Comparison of ENCODE assay signal across 8 cellular contexts in the genomic region with DNA sequence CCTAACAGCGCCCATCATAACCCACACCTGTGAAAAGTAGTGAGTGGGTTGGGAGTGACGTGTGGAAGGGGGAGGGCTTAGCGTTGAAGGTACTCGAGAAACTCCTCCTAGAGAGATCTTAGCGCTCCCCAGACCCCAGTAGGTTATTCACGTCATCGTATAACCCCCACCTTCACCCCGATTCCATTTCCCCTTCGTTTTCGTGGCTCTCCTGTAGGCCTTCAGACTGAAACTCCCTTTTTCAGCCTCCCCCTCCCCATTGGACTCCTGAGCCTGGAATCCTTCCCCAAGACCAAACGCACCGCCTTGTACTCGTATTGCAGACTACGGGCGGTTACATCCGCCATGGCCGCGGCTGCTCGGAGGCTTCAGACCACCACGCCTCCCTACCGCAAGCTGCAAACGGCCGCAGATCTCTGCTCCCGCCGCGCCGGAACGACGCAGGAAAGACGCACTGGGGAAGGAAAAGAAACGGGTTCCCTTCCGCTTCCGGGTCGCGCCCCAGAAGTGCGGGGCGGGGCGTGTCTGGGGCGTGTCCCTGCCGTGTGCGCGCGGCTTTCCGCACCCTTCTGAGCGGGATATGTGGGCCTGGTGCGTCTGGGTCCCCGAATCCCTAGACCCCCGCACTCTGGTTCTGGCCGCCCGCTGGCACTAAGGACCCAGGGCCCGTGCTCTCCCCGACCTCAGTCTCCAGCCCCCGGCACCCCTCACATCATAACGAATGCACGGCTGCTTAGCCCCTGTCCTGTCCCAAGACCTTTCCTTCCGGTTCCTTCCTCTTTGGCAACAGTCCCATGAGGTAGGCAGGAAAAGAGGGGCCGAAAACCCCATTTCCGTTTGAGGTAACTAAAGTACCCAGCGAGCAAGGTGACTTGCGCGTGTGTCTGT. TPM values are rescaled to one million over a fixed set of nuclear protein-coding genes. Genes with fewer than 3 reads are reported as not detected.
DNase-seq lines count a peak whose midpoint lies in the region; ATAC-seq and TF ChIP-seq lines count a peak whose summit lies in the region.

A gene (minus strand): TSS at position 456 of the 888 bp plus-strand sequence. CDS start 109 bp downstream, at position 347.

- H3K56ac ChIP-seq in H9 (ENCODE audit: insufficient read length, low read depth, low read length), result no peak within 1 kb of the TSS

- H3K36me3 Mint-ChIP-seq in H9 (ENCODE audit: insufficient read depth in 1 of 3, low read depth in 3 of 3), result peaks cover 36 to 42% (median 40%) of the 10 kb centered on the region in 3 experiments; a peak in 6 of 7 replicates
- H3K36me3 Mint-ChIP-seq in natural killer cell treated with Interleukin-12 subunit alpha and Interleukin-12 subunit beta and Interleukin-15 and Interleukin-18, amount 100 ng/mL, for 72 hours, result peaks cover 35% of the 10 kb centered on the region

- no peak within 1 kb of the TSS for H3K23ac ChIP-seq in H9 (ENCODE audit: insufficient read length, low read depth, low read length)

- H3K4me3 ChIP-seq in MM.1S (ENCODE audit: low read length) (peak within 1 kb of the TSS; percentile 85), fibroblast of pulmonary artery (replicated peaks; ENCODE audit: low read depth, low read length) (peak within 1 kb of the TSS; percentile 100)

- H3K27ac ChIP-seq in H9 (ENCODE audit: insufficient read length, low read depth, low read length) (no peak within 1 kb of the TSS), MM.1S (ENCODE audit: low read length) (peak within 1 kb of the TSS; percentile 50; the same call in 1 of the 2 replicates)

- H3K14ac ChIP-seq in H9 (ENCODE audit: insufficient read depth, low read length), result peak within 1 kb of the TSS; percentile 46; the same call in 1 of the 2 replicates

- peak within 1 kb of the TSS; percentile 99 for H3K27ac Mint-ChIP-seq in H9
- H3K27ac Mint-ChIP-seq in natural killer cell treated with Interleukin-12 subunit alpha and Interleukin-12 subunit beta and Interleukin-15 and Interleukin-18, amount 100 ng/mL, for 72 hours, result peak within 1 kb of the TSS; percentile 98

- H2BK5ac ChIP-seq in H9 (ENCODE audit: insufficient read length, low read length), result no peak within 1 kb of the TSS

- peak within 1 kb of the TSS; percentile 53 for H3K18ac ChIP-seq in H9 (ENCODE audit: insufficient read length, low read depth, low read length)

- H2BK20ac ChIP-seq in H9 (ENCODE audit: low read depth, low read length, poor library complexity, severe bottlenecking), result no peak within 1 kb of the TSS

- H2BK15ac ChIP-seq in H9 (ENCODE audit: low read depth, low read length), result no peak within 1 kb of the TSS

- no peak within 1 kb of the TSS for H2BK120ac ChIP-seq in H9 (ENCODE audit: low read depth, low read length, poor library complexity, severe bottlenecking)

- H2BK12ac ChIP-seq in H9 (ENCODE audit: insufficient read length, low read depth, low read length), result no peak within 1 kb of the TSS

- H4K91ac ChIP-seq in H9 (ENCODE audit: insufficient read length, low read depth, low read length), result no peak within 1 kb of the TSS

- peak within 1 kb of the TSS; percentile 97 to 99 for H3K4me3 Mint-ChIP-seq in H9
- H3K4me3 Mint-ChIP-seq in natural killer cell treated with Interleukin-12 subunit alpha and Interleukin-12 subunit beta and Interleukin-15 and Interleukin-18, amount 100 ng/mL, for 72 hours, result peak within 1 kb of the TSS; percentile 96

- H4K5ac ChIP-seq in H9 (ENCODE audit: insufficient read length, low read depth, low read length), result no peak within 1 kb of the TSS

- H3K36me3 ChIP-seq in MM.1S (replicated peaks; ENCODE audit: insufficient read depth, low read length), result peaks cover 11% of the 10 kb centered on the region; the same call in 1 of the 2 replicates

- peaks cover 9% of the 10 kb centered on the region for H3K23me2 ChIP-seq in H9 (ENCODE audit: insufficient read length, low read depth, low read length, poor library complexity, severe bottlenecking)

- no peaks in the 10 kb centered on the region for H3K9me3 ChIP-seq in H9 (ENCODE audit: control insufficient read depth, low read depth, low read length)
- H3K9me3 ChIP-seq in MM.1S (replicated peaks; ENCODE audit: insufficient read depth, low read length), result no peaks in the 10 kb centered on the region

- peak within 1 kb of the TSS; percentile 75 for H3K9ac ChIP-seq in H9 (ENCODE audit: extremely low read depth, insufficient read length, low read length)
- H3K9ac ChIP-seq in MM.1S (ENCODE audit: low read length), result peak within 1 kb of the TSS; percentile 87

- H3K27me3 ChIP-seq in H9 (ENCODE audit: insufficient read depth, low read length), result no peaks in the 10 kb centered on the region
- no peaks in the 10 kb centered on the region for H3K27me3 ChIP-seq in MM.1S (replicated peaks; ENCODE audit: insufficient read depth, low read length)

- H2AK5ac ChIP-seq in H9 (ENCODE audit: insufficient read length, low read length), result no peak within 1 kb of the TSS

- H3K4me1 ChIP-seq in H9 (ENCODE audit: insufficient read depth, low read length) (peaks cover 3% of the 10 kb centered on the region; the same call in 1 of the 2 replicates), MM.1S (ENCODE audit: low read length) (peaks cover 16% of the 10 kb centered on the region)

- H3K79me1 ChIP-seq in H9 (ENCODE audit: insufficient read depth, low read depth, low read length, poor library complexity, severe bottlenecking), result no peaks in the 10 kb centered on the region

- H3T11ph ChIP-seq in H9 (ENCODE audit: low read length), result no peak within 1 kb of the TSS

- peaks cover 2% of the 10 kb centered on the region; the same call in 1 of the 2 replicates for H3K27me3 Mint-ChIP-seq in H9 (ENCODE audit: low read depth)
- H3K27me3 Mint-ChIP-seq in natural killer cell treated with Interleukin-12 subunit alpha and Interleukin-12 subunit beta and Interleukin-15 and Interleukin-18, amount 100 ng/mL, for 72 hours, result no peaks in the 10 kb centered on the region

- DNase-seq in ELR (ENCODE audit: low read depth) (peak; percentile 95), H9 (peak; percentile 86), MM.1S (peak; percentile 91), SHP77 (lab: John Stamatoyannopoulos, UW) (peak; percentile 85 to 87), fibroblast of pulmonary artery (ENCODE audit: low read depth) (peak; percentile 80)
- DNase-seq in activated T-helper 9 cell treated with anti-CD3 and anti-CD28 coated beads, Interleukin-2, amount 50 U/mL, for 16 hours (ENCODE audit: low read depth), result peak; percentile 88
- peak; percentile 93 for DNase-seq in natural killer cell treated with Interleukin-12 subunit alpha and Interleukin-12 subunit beta and Interleukin-15 and Interleukin-18, amount 100 ng/mL, for 72 hours (ENCODE audit: low spot score)
- peak; percentile 86 for DNase-seq in stimulated activated naive CD4-positive, alpha-beta T cell treated with Interleukin-2 at 50 U/mL for 16 hours (lab: John Stamatoyannopoulos, UW)

- peak; percentile 99 for ATAC-seq in natural killer cell treated with Interleukin-12 subunit alpha and Interleukin-12 subunit beta and Interleukin-15 and Interleukin-18, amount 100 ng/mL, for 72 hours

- H3K9me3 Mint-ChIP-seq in H9, result no peaks in the 10 kb centered on the region; a peak in 1 of 5 replicates
- H3K9me3 Mint-ChIP-seq in natural killer cell treated with Interleukin-12 subunit alpha and Interleukin-12 subunit beta and Interleukin-15 and Interleukin-18, amount 100 ng/mL, for 72 hours, result no peaks in the 10 kb centered on the region

- no CpG with 5 or more reads among the region's 61 CpGs for WGBS in H9 (ENCODE audit: extremely low coverage, insufficient read length, low lambda C conversion rate)

- H3K4ac ChIP-seq in H9 (ENCODE audit: low read depth, low read length), result no peak within 1 kb of the TSS

- H3K4me2 ChIP-seq in H9 (ENCODE audit: insufficient read depth, insufficient read length, low read length) (peak within 1 kb of the TSS; percentile 70), MM.1S (ENCODE audit: low read depth, low read length) (peak within 1 kb of the TSS; percentile 88)

- H3K9me2 ChIP-seq in MM.1S (replicated peaks; ENCODE audit: insufficient read depth, low read length), result no peaks in the 10 kb centered on the region

- peaks cover 5% of the 10 kb centered on the region; the same call in 1 of the 2 replicates for H3K79me2 ChIP-seq in H9 (ENCODE audit: insufficient read depth, low read length)
- H3K79me2 ChIP-seq in MM.1S (ENCODE audit: low read length), result peaks cover 59% of the 10 kb centered on the region

- H2AFZ ChIP-seq in H9 (ENCODE audit: low read length) (no peak within 1 kb of the TSS), MM.1S (ENCODE audit: low read length) (peak within 1 kb of the TSS; percentile 57)

- H4K20me1 ChIP-seq in H9 (ENCODE audit: control insufficient read depth, insufficient read depth, insufficient read length) (no peaks in the 10 kb centered on the region), MM.1S (ENCODE audit: insufficient read depth, low read length) (no peaks in the 10 kb centered on the region)

- H4K8ac ChIP-seq in H9 (replicated peaks; ENCODE audit: insufficient read length, low read depth, low read length), result no peak within 1 kb of the TSS

- H3K4me1 Mint-ChIP-seq in H9, result peaks cover 19 to 21% of the 10 kb centered on the region in 2 experiments
- peaks cover 45 to 46% of the 10 kb centered on the region in 2 donors for H3K4me1 Mint-ChIP-seq in natural killer cell treated with Interleukin-12 subunit alpha and Interleukin-12 subunit beta and Interleukin-15 and Interleukin-18, amount 100 ng/mL, for 72 hours (ENCODE audit: low read depth in 2 of 2)

- TF ChIP-seq CTCF in H9 (conservative IDR thresholded peaks at IDR 0.05) (no peak), MM.1S (IDR thresholded peaks at IDR 0.05; ENCODE audit: low read length) (no peak), fibroblast of pulmonary artery (IDR thresholded peaks at IDR 0.05; ENCODE audit: low read length, missing control alignments) (no peak)

- no peaks in the 10 kb centered on the region for H3F3A ChIP-seq in MM.1S (ENCODE audit: insufficient read depth, low read length)

RNA-seq across cellular contexts. Expression of the gene that starts here (rescaled TPM):
- total RNA-seq in H9 (2021), result 215 and 218 TPM in 2 replicates
- 100 to 1,000 TPM; 166 to 201 TPM for total RNA-seq in natural killer cell treated with Interleukin-12 subunit alpha and Interleukin-12 subunit beta and Interleukin-15 and Interleukin-18, amount 100 ng/mL, for 72 hours
